In genomic region chr3:38117748-38118420, GRCh38 we compare ENCODE assay signal across 1 cellular context.
TF ChIP-seq lines count a peak whose summit lies in the region.

No MANE protein-coding gene starts in this region.

TF ChIP-seq in HepG2, 621 proteins besides CTCF, POLR2A, EP300 and RAD21 (continued from another document and continues in another):
- peak; percentile 47; the same call in 1 of the 2 replicates for TF ChIP-seq SP4 (CRISPR knock-in tag; IDR thresholded peaks at IDR 0.05)
- peak; percentile 31; the same call in 1 of the 2 replicates for TF ChIP-seq ZNF350 (CRISPR knock-in tag; IDR thresholded peaks at IDR 0.05; ENCODE audit: borderline replicate concordance, low read depth)
- TF ChIP-seq ZNF589 (CRISPR knock-in tag; conservative IDR thresholded peaks at IDR 0.05) = no peak
- TF ChIP-seq ZSCAN5A (CRISPR knock-in tag; IDR thresholded peaks at IDR 0.05; ENCODE audit: borderline replicate concordance) = no peak
- no peak for TF ChIP-seq THAP8 (CRISPR knock-in tag; IDR thresholded peaks at IDR 0.05; ENCODE audit: borderline replicate concordance)
- no peak for TF ChIP-seq ZBTB44 (CRISPR knock-in tag; IDR thresholded peaks at IDR 0.05)
- no peak for TF ChIP-seq ZKSCAN1 (IDR thresholded peaks at IDR 0.05; ENCODE audit: low read length)
- TF ChIP-seq SKIL (CRISPR knock-in tag; IDR thresholded peaks at IDR 0.05; ENCODE audit: borderline replicate concordance) = peak; percentile 47; the same call in 1 of the 2 replicates
- no peak for TF ChIP-seq ZNF251 (CRISPR knock-in tag; IDR thresholded peaks at IDR 0.05)
- TF ChIP-seq, protein P1, sequence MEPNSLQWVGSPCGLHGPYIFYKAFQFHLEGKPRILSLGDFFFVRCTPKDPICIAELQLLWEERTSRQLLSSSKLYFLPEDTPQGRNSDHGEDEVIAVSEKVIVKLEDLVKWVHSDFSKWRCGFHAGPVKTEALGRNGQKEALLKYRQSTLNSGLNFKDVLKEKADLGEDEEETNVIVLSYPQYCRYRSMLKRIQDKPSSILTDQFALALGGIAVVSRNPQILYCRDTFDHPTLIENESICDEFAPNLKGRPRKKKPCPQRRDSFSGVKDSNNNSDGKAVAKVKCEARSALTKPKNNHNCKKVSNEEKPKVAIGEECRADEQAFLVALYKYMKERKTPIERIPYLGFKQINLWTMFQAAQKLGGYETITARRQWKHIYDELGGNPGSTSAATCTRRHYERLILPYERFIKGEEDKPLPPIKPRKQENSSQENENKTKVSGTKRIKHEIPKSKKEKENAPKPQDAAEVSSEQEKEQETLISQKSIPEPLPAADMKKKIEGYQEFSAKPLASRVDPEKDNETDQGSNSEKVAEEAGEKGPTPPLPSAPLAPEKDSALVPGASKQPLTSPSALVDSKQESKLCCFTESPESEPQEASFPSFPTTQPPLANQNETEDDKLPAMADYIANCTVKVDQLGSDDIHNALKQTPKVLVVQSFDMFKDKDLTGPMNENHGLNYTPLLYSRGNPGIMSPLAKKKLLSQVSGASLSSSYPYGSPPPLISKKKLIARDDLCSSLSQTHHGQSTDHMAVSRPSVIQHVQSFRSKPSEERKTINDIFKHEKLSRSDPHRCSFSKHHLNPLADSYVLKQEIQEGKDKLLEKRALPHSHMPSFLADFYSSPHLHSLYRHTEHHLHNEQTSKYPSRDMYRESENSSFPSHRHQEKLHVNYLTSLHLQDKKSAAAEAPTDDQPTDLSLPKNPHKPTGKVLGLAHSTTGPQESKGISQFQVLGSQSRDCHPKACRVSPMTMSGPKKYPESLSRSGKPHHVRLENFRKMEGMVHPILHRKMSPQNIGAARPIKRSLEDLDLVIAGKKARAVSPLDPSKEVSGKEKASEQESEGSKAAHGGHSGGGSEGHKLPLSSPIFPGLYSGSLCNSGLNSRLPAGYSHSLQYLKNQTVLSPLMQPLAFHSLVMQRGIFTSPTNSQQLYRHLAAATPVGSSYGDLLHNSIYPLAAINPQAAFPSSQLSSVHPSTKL (CRISPR knock-in tag; IDR thresholded peaks at IDR 0.05) = no peak; the same call in 1 of the 2 replicates
- TF ChIP-seq ZNF501 (CRISPR knock-in tag; IDR thresholded peaks at IDR 0.05) = no peak; the same call in 1 of the 2 replicates
- peak; percentile 42; the same call in 1 of the 2 replicates for TF ChIP-seq AHR (CRISPR knock-in tag; IDR thresholded peaks at IDR 0.05)
- TF ChIP-seq BORCS8-MEF2B (CRISPR knock-in tag; IDR thresholded peaks at IDR 0.05) = no peak
- no peak for TF ChIP-seq ZNF318 (CRISPR knock-in tag; IDR thresholded peaks at IDR 0.05)
- 0 out of 2 replicates have a peak, but pooled peaks have one; percentile 24 for TF ChIP-seq RARA (CRISPR knock-in tag; IDR thresholded peaks at IDR 0.05)
- TF ChIP-seq ZKSCAN8 (CRISPR knock-in tag; IDR thresholded peaks at IDR 0.05; ENCODE audit: borderline replicate concordance) = no peak
- no peak for TF ChIP-seq DMAP1 (CRISPR knock-in tag; IDR thresholded peaks at IDR 0.05)
- no peak for TF ChIP-seq ZNF562 (CRISPR knock-in tag; IDR thresholded peaks at IDR 0.05; ENCODE audit: borderline replicate concordance)
- peak; percentile 69; the same call in 1 of the 2 replicates for TF ChIP-seq MIER2 (CRISPR knock-in tag; IDR thresholded peaks at IDR 0.05)
- TF ChIP-seq, protein P2, sequence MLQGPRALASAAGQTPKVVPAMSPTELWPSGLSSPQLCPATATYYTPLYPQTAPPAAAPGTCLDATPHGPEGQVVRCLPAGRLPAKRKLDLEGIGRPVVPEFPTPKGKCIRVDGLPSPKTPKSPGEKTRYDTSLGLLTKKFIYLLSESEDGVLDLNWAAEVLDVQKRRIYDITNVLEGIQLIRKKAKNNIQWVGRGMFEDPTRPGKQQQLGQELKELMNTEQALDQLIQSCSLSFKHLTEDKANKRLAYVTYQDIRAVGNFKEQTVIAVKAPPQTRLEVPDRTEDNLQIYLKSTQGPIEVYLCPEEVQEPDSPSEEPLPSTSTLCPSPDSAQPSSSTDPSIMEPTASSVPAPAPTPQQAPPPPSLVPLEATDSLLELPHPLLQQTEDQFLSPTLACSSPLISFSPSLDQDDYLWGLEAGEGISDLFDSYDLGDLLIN (CRISPR knock-in tag; IDR thresholded peaks at IDR 0.05; ENCODE audit: borderline replicate concordance) = no peak
- peak; percentile 55; the same call in 1 of the 2 replicates for TF ChIP-seq ZNF574 (CRISPR knock-in tag; IDR thresholded peaks at IDR 0.05)
- no peak for TF ChIP-seq ZNF33B (CRISPR knock-in tag; IDR thresholded peaks at IDR 0.05)
- 0 out of 2 replicates have a peak, but pooled peaks have one; percentile 22 for TF ChIP-seq POGZ (CRISPR knock-in tag; IDR thresholded peaks at IDR 0.05)
